8 cellular contexts compared by ENCODE assay signal in the genomic region with DNA sequence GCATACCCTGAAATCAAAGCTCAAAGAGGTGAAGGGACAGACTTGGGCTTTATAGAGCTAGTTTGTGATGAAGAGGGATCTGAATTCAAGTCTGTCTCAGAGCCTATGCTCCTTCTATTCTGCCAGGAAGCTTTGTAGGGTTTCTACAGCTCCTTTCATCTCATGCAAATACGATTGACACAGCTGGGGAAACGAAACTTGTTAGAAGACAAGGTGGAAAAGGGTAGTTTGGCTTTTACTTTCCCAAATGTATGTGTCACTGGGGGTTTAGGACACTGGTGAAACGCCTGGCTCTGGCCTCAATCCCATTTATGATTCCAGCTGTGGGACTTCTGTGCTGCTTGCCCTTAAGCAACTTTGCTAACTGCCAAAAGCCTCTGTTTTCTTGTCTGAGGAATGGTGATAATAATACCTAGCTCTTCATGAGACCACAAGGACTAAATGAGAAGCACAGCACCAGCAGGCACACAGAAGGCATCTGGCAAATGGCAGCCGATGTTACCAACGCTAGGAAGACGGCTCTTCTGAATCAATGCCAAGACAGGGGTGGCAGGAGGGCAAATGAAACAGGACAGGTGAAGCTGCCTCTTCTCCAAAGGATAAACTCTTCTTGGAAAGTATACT.
A peak's percentile ranks its signal among the peaks of the same experiment; 100 is the strongest.
DNase-seq lines count a peak whose midpoint lies in the region; ATAC-seq, FAIRE-seq and TF ChIP-seq lines count a peak whose summit lies in the region.

No MANE protein-coding gene starts in this region.

- H3K27me3 ChIP-seq in H1 (replicated peaks in 1 of 4; ENCODE audit: control insufficient read depth in 3 of 4, extremely low read depth in 1 of 4, insufficient read depth in 3 of 4, low read length in 3 of 4) = no peaks in the 10 kb centered on the region

- peaks cover 14 to 48% (median 25%) of the 10 kb centered on the region in 4 experiments for H3K4me1 ChIP-seq in H1 (replicated peaks in 1 of 4; ENCODE audit: control insufficient read depth in 3 of 4, insufficient read depth in 4 of 4, low read length in 3 of 4)

- H3K4me2 ChIP-seq in H1 (ENCODE audit: insufficient read depth in 1 of 2, low read depth in 2 of 2, low read length in 2 of 2) = peak overlapping the region; percentile 8 to 16; a peak in 2 of 4 replicates

- peak; percentile 72 for ATAC-seq in HG03196 (IDR thresholded peaks at IDR 0.05; ENCODE audit: unreplicated experiment)

- no peaks in the 10 kb centered on the region for H3K79me2 ChIP-seq in H1 (ENCODE audit: control insufficient read depth in 1 of 2, insufficient read depth in 2 of 2, low read length in 2 of 2)

- H3K9ac ChIP-seq in H1 (replicated peaks in 1 of 4; ENCODE audit: extremely low read depth in 1 of 4, low read depth in 3 of 4, low read length in 3 of 4) = no peak overlapping the region

- DNase-seq in GM13977 (ENCODE audit: low spot score) = peak; percentile 23
- peak; percentile 43 for DNase-seq in GM20000 (ENCODE audit: low spot score)
- DNase-seq in H1 (ENCODE audit: low read depth in 1 of 2, low spot score in 2 of 2) = no peak
- no peak for DNase-seq in NK-92 (lab: John Stamatoyannopoulos, UW; ENCODE audit: unreplicated experiment)
- DNase-seq in AG20443 (ENCODE audit: low spot score) = no peak
- no peak for DNase-seq in SK-N-DZ (ENCODE audit: low spot score)
- no peak for DNase-seq in activated gamma-delta T cell treated with Interleukin-2 at 50 U/mL for 16 hours

- H4K8ac ChIP-seq in H1 (ENCODE audit: extremely low read depth, insufficient read depth, low read length) = no peak overlapping the region

- CTCF ChIA-PET in H1 (lab: Charles Lee; ENCODE audit: partially characterized antibody) = interaction anchor here (0.9 to 2.0 kb wide), 6 partner anchors 13 to 163 kb away, joined by 3 to 10 read pairs (median 4); partner anchors contain the start of gene MOB3B

- no peaks in the 10 kb centered on the region for H4K20me1 ChIP-seq in H1 (replicated peaks in 1 of 2; ENCODE audit: control insufficient read depth in 1 of 2, insufficient read depth in 2 of 2, low read length in 2 of 2)

- H2BK15ac ChIP-seq in H1 (ENCODE audit: low read length) = no peak overlapping the region; the same call in 1 of the 2 replicates

- H2BK120ac ChIP-seq in H1 (replicated peaks; ENCODE audit: low read depth, low read length) = no peak overlapping the region

- in situ Hi-C loops in GM13977 (cut with MboI; ENCODE audit: low pct_unique_long_range_greater_than_20kb, low sequenced_read_pairs, unreplicated experiment) = no loop called here

- H3K4ac ChIP-seq in H1 (replicated peaks; ENCODE audit: insufficient read length, low read depth, low read length) = no peak overlapping the region

- H3K9me3 ChIP-seq in H1 (ENCODE audit: insufficient read depth in 2 of 2, low read depth in 1 of 2, low read length in 1 of 2) = no peaks in the 10 kb centered on the region

- H3K14ac ChIP-seq in H1 (ENCODE audit: insufficient read length) = no peak overlapping the region

- H4K5ac ChIP-seq in H1 (ENCODE audit: insufficient read length, low read depth, low read length) = no peak overlapping the region

- TF ChIP-seq POLR2A in H1 (IDR thresholded peaks at IDR 0.05; ENCODE audit: control extremely low read depth in 1 of 2, low read depth in 2 of 2, low read length in 2 of 2) = no peak

- TF ChIP-seq EP300 in H1 (IDR thresholded peaks at IDR 0.05; ENCODE audit: borderline replicate concordance in 1 of 2, low read depth in 2 of 2, low read length in 2 of 2) = no peak

- TF ChIP-seq CTCF in GM13977 (IDR thresholded peaks at IDR 0.05; ENCODE audit: extremely low read depth, insufficient read depth, missing control alignments) (no peak), GM20000 (IDR thresholded peaks at IDR 0.05; ENCODE audit: extremely low read depth, missing control alignments) (no peak), H1 (IDR thresholded peaks at IDR 0.05; ENCODE audit: control extremely low read depth in 1 of 3, insufficient read depth in 1 of 3, low read depth in 1 of 3, low read length in 3 of 3) (no peak)

- H2AK5ac ChIP-seq in H1 (ENCODE audit: low read depth, low read length) = peak overlapping the region; percentile 70; the same call in 1 of the 2 replicates

- H4K91ac ChIP-seq in H1 (replicated peaks; ENCODE audit: insufficient read length, low read length) = peak overlapping the region; percentile 25

- H2BK12ac ChIP-seq in H1 (ENCODE audit: low read depth, low read length) = 0 out of 2 replicates have a peak overlapping the region, but pooled peaks have one; percentile 53

- no peaks in the 10 kb centered on the region for H3K36me3 ChIP-seq in H1 (ENCODE audit: control insufficient read depth in 2 of 4, insufficient read depth in 4 of 4, low read length in 3 of 4)

- H2BK5ac ChIP-seq in H1 (ENCODE audit: low read depth, low read length) = peak overlapping the region; percentile 86; the same call in 1 of the 2 replicates

- no peak overlapping the region for H2AFZ ChIP-seq in H1 (ENCODE audit: low read length)

- FAIRE-seq in H1 (lab: Jason Lieb, UNC) = no peak

- peak overlapping the region; percentile 62; the same call in 1 of the 2 replicates for H3K18ac ChIP-seq in H1 (ENCODE audit: extremely low read depth, low read length)

- H3K79me1 ChIP-seq in H1 (ENCODE audit: low read depth, low read length) = peaks cover 5% of the 10 kb centered on the region

- H2BK20ac ChIP-seq in H1 (ENCODE audit: low read length) = peak overlapping the region; percentile 82

- H3K27ac ChIP-seq in H1 (ENCODE audit: low read depth, low read length) = no peak overlapping the region

- WGBS in H1 (ENCODE audit: extremely low coverage in 1 of 2, insufficient coverage in 1 of 2, insufficient read length in 1 of 2, insufficient replicate concordance in 2 of 2, low coverage in 1 of 2, low lambda C conversion rate in 2 of 2, missing lambda C conversion rate in 1 of 2), 2 experiments = 73% methylated on average over 6 of the region's 6 CpGs; no CpG with 5 or more reads in 1 of the 2 experiments

- H3K4me3 ChIP-seq in H1 (ENCODE audit: extremely low read depth in 1 of 4, insufficient read depth in 2 of 4, low read depth in 3 of 4, low read length in 4 of 4) = no peak overlapping the region

- H3K56ac ChIP-seq in H1 (replicated peaks; ENCODE audit: insufficient read length, low read depth, low read length) = no peak overlapping the region

- H3K23me2 ChIP-seq in H1 (ENCODE audit: low read depth, low read length) = no peaks in the 10 kb centered on the region

- POLR2A ChIA-PET in H1 (lab: Charles Lee; ENCODE audit: partially characterized antibody) = interaction anchor here (0.6 to 1.1 kb wide), 2 partner anchors 10 to 18 kb away, joined by 3 read pairs; no protein-coding TSS in a partner anchor

- TF ChIP-seq RAD21 in H1 (IDR thresholded peaks at IDR 0.05 in 1 of 2, conservative IDR thresholded peaks at IDR 0.05 in 1 of 2; ENCODE audit: low read depth in 2 of 2, low read length in 2 of 2) = no peak

- H3K23ac ChIP-seq in H1 (ENCODE audit: insufficient read length) = no peak overlapping the region

TF ChIP-seq in H1, 55 proteins besides CTCF, POLR2A, EP300 and RAD21:
- TF ChIP-seq CBX8 (IDR thresholded peaks at IDR 0.05; ENCODE audit: borderline replicate concordance, low read depth, low read length) (no peak), MAX (IDR thresholded peaks at IDR 0.05) (no peak), TBP (IDR thresholded peaks at IDR 0.05; ENCODE audit: low read depth, low read length) (no peak), TAF7 (optimal IDR thresholded peaks at IDR 0.05; ENCODE audit: borderline replicate concordance, low read depth, low read length) (no peak), JUN (IDR thresholded peaks at IDR 0.05; ENCODE audit: low read depth, low read length) (no peak), SP2 (IDR thresholded peaks at IDR 0.05; ENCODE audit: low read length) (no peak), BRCA1 (IDR thresholded peaks at IDR 0.05; ENCODE audit: low read depth, low read length) (no peak), CEBPB (IDR thresholded peaks at IDR 0.05; ENCODE audit: low read depth, low read length) (no peak), NANOG (IDR thresholded peaks at IDR 0.05; ENCODE audit: insufficient read depth, low read depth, low read length, poor library complexity, severe bottlenecking) (no peak), SRF (IDR thresholded peaks at IDR 0.05; ENCODE audit: low read depth, low read length) (no peak), TEAD4 (IDR thresholded peaks at IDR 0.05; ENCODE audit: low read depth, low read length) (no peak), FOSL1 (IDR thresholded peaks at IDR 0.05; ENCODE audit: insufficient read depth, low read depth, low read length) (no peak), EZH2 (IDR thresholded peaks at IDR 0.05; ENCODE audit: low read depth, low read length, severe bottlenecking) (no peak), CTBP2 (IDR thresholded peaks at IDR 0.05; ENCODE audit: borderline replicate concordance, insufficient read depth, insufficient read length, low read length) (no peak)

Comparison
In these comparisons a context has a peak if more than half of its experiments do, and no peak if none do; other contexts are left out.
1. DNase-seq: peak in GM13977 (single experiment) and GM20000 (single experiment); none in H1 (0 of 2), NK-92 (single experiment), AG20443 (single experiment), SK-N-DZ (single experiment) and activated gamma-delta T cell treated with Interleukin-2 at 50 U/mL for 16 hours (single experiment).